ENCODE assay signal across 21 cellular contexts in genomic region chr6:33624856-33625255, GRCh38. TPM values are rescaled to one million over a fixed set of nuclear protein-coding genes. Genes with fewer than 3 reads are reported as not detected.
DNase-seq lines count a peak whose midpoint lies in the region; ATAC-seq and TF ChIP-seq lines count a peak whose summit lies in the region.
"Had no signal": no experiment of that assay in that cellular context is flagged by ENCODE, and none has a peak within 500 bp of the region (broad histone marks: within the 10 kb centered on the region; RNA-seq: fewer than 3 reads in every experiment).

No MANE protein-coding gene starts in this region.

- no peak overlapping the region for H3K4me3 ChIP-seq in CD8-positive, alpha-beta memory T cell (ENCODE audit: low read length)
- no peak overlapping the region for H3K4me3 ChIP-seq in OCI-LY1 (ENCODE audit: low read depth, low read length, poor library complexity, severe bottlenecking)
- peak overlapping the region in 1 of 2 donors; percentile 85 for H3K4me3 ChIP-seq in duodenal mucosa (ENCODE audit: low read depth in 1 of 2, low read length in 2 of 2)
- H3K4me3 ChIP-seq in neuronal stem cell (ENCODE audit: low read length in 2 of 2): no peak overlapping the region
- H3K4me3 ChIP-seq in Karpas-422 (ENCODE audit: low read length): no peak overlapping the region
- H3K4me3 ChIP-seq: cardiac muscle cell, upper lobe of right lung had no signal

- no peak for DNase-seq in CD8-positive, alpha-beta memory T cell
- DNase-seq in neuronal stem cell (ENCODE audit: low spot score) (no peak), Karpas-422 (no peak), COLO668 (lab: John Stamatoyannopoulos, UW; ENCODE audit: unreplicated experiment) (no peak)
- DNase-seq in natural killer cell treated with Interleukin-12 subunit alpha and Interleukin-12 subunit beta and Interleukin-15 and Interleukin-18, amount 100 ng/mL, for 72 hours (ENCODE audit: low spot score): no peak
- DNase-seq: activated CD4-positive, alpha-beta T cell treated with anti-CD3 and anti-CD28 coated beads for 4 hours; activated gamma-delta T cell; amygdala; DMS79; Kasumi-1; kidney glomerular epithelial cell; NCI-H1417 treated with DMSO at 0.1 percent for 48 hours; NCI-H510A treated with DMSO at 0.1 percent for 48 hours; nephron progenitor cell; stimulated activated naive CD4-positive, alpha-beta T cell; upper lobe of right lung had no signal

- no peaks in the 10 kb centered on the region for H4K20me1 ChIP-seq in OCI-LY1 (ENCODE audit: insufficient read depth, low read length)
- H4K20me1 ChIP-seq in Karpas-422 (ENCODE audit: insufficient read depth, low read depth, low read length): peaks cover 36% of the 10 kb centered on the region

- H2AK5ac ChIP-seq in neuronal stem cell (ENCODE audit: low read depth, low read length): peak overlapping the region; percentile 74

- H3K4me1 Mint-ChIP-seq in CD8-positive, alpha-beta memory T cell: peaks cover 47 to 70% (median 61%) of the 10 kb centered on the region in 3 donors
- H3K4me1 Mint-ChIP-seq in natural killer cell treated with Interleukin-12 subunit alpha and Interleukin-12 subunit beta and Interleukin-15 and Interleukin-18, amount 100 ng/mL, for 72 hours (ENCODE audit: low read depth in 2 of 2): peaks cover 30 to 41% of the 10 kb centered on the region in 2 donors

- no peaks in the 10 kb centered on the region for H3K9me3 ChIP-seq in CD8-positive, alpha-beta memory T cell (ENCODE audit: low read length)
- H3K9me3 ChIP-seq in OCI-LY1 (ENCODE audit: low read length): no peaks in the 10 kb centered on the region
- no peaks in the 10 kb centered on the region for H3K9me3 ChIP-seq in duodenal mucosa (ENCODE audit: control insufficient read depth in 1 of 2, low read length in 2 of 2)
- no peaks in the 10 kb centered on the region for H3K9me3 ChIP-seq in neuronal stem cell (replicated peaks in 1 of 2; ENCODE audit: control insufficient read depth in 2 of 2, insufficient read depth in 1 of 2, low read depth in 1 of 2, low read length in 2 of 2)
- no peaks in the 10 kb centered on the region for H3K9me3 ChIP-seq in Karpas-422 (ENCODE audit: low read length)
- H3K9me3 ChIP-seq: upper lobe of right lung had no signal

- H4K91ac ChIP-seq in neuronal stem cell (ENCODE audit: low read depth, low read length, poor library complexity): no peak overlapping the region

- POLR2A ChIA-PET in CD8-positive, alpha-beta memory T cell (lab: Charles Lee): no interaction called here

- H4K8ac ChIP-seq in neuronal stem cell (ENCODE audit: low read depth, low read length): no peak overlapping the region

- peaks cover 0 to 47% (median 0%) of the 10 kb centered on the region in 3 donors for H3K36me3 Mint-ChIP-seq in CD8-positive, alpha-beta memory T cell
- no peaks in the 10 kb centered on the region for H3K36me3 Mint-ChIP-seq in natural killer cell treated with Interleukin-12 subunit alpha and Interleukin-12 subunit beta and Interleukin-15 and Interleukin-18, amount 100 ng/mL, for 72 hours

- no peak overlapping the region for H3K14ac ChIP-seq in neuronal stem cell (ENCODE audit: low read length)

- H3K4me3 Mint-ChIP-seq in CD8-positive, alpha-beta memory T cell: peak overlapping the region in 3 of 7 donors; percentile 6 to 62 (median 32)
- no peak overlapping the region for H3K4me3 Mint-ChIP-seq in natural killer cell treated with Interleukin-12 subunit alpha and Interleukin-12 subunit beta and Interleukin-15 and Interleukin-18, amount 100 ng/mL, for 72 hours
- H3K4me3 Mint-ChIP-seq: memory B cell, nephron progenitor cell had no signal

- no peaks in the 10 kb centered on the region for H3K9me3 Mint-ChIP-seq in CD8-positive, alpha-beta memory T cell
- no peaks in the 10 kb centered on the region for H3K9me3 Mint-ChIP-seq in natural killer cell treated with Interleukin-12 subunit alpha and Interleukin-12 subunit beta and Interleukin-15 and Interleukin-18, amount 100 ng/mL, for 72 hours
- H3K9me3 Mint-ChIP-seq: memory B cell, nephron progenitor cell had no signal

- H2AFZ ChIP-seq in OCI-LY1 (ENCODE audit: low read length): no peak overlapping the region
- no peak overlapping the region for H2AFZ ChIP-seq in neuronal stem cell (ENCODE audit: low read length)
- H2AFZ ChIP-seq in Karpas-422 (ENCODE audit: low read length): no peak overlapping the region

- no peak for ATAC-seq in GM18511 (IDR thresholded peaks at IDR 0.05; ENCODE audit: unreplicated experiment)
- ATAC-seq in natural killer cell treated with Interleukin-12 subunit alpha and Interleukin-12 subunit beta and Interleukin-15 and Interleukin-18, amount 100 ng/mL, for 72 hours: no peak
- ATAC-seq: upper lobe of right lung had no signal

- H3K27me3 ChIP-seq in CD8-positive, alpha-beta memory T cell (ENCODE audit: insufficient read depth, low read length, poor library complexity, severe bottlenecking): no peaks in the 10 kb centered on the region
- no peaks in the 10 kb centered on the region for H3K27me3 ChIP-seq in OCI-LY1 (ENCODE audit: insufficient read depth, low read length)
- no peaks in the 10 kb centered on the region for H3K27me3 ChIP-seq in duodenal mucosa (ENCODE audit: control insufficient read depth in 1 of 2, insufficient read depth in 2 of 2, low read length in 2 of 2)
- peaks cover 6 to 28% (median 25%) of the 10 kb centered on the region in 3 experiments for H3K27me3 ChIP-seq in neuronal stem cell (ENCODE audit: control insufficient read depth in 3 of 3, insufficient read depth in 3 of 3, low read depth in 1 of 3, low read length in 3 of 3)
- no peaks in the 10 kb centered on the region for H3K27me3 ChIP-seq in Karpas-422 (ENCODE audit: low read length)
- H3K27me3 ChIP-seq: upper lobe of right lung had no signal

- no peak overlapping the region for H3K23ac ChIP-seq in neuronal stem cell (ENCODE audit: low read depth, low read length, poor library complexity)

- H2BK5ac ChIP-seq in neuronal stem cell (ENCODE audit: low read length): no peak overlapping the region

- peaks cover 4% of the 10 kb centered on the region for H3K36me3 ChIP-seq in CD8-positive, alpha-beta memory T cell (ENCODE audit: insufficient read depth, low read length)
- H3K36me3 ChIP-seq in OCI-LY1 (ENCODE audit: insufficient read depth, low read length): peaks cover 24% of the 10 kb centered on the region; the same call in 1 of the 2 replicates
- peaks cover 0 to 4% of the 10 kb centered on the region in 2 donors for H3K36me3 ChIP-seq in duodenal mucosa (ENCODE audit: control insufficient read depth in 1 of 2, insufficient read depth in 2 of 2, low read length in 2 of 2)
- H3K36me3 ChIP-seq in neuronal stem cell (replicated peaks in 1 of 2; ENCODE audit: control insufficient read depth in 2 of 2, insufficient read depth in 2 of 2, low read length in 2 of 2): no peaks in the 10 kb centered on the region
- H3K36me3 ChIP-seq in Karpas-422 (ENCODE audit: insufficient read depth, low read length): no peaks in the 10 kb centered on the region
- H3K36me3 ChIP-seq: cardiac muscle cell had no signal

- H2BK12ac ChIP-seq in neuronal stem cell (ENCODE audit: low read length): no peak overlapping the region

- H3K27ac Mint-ChIP-seq in CD8-positive, alpha-beta memory T cell: peak overlapping the region in 7 of 8 donors; percentile 45 to 98 (median 92)
- H3K27ac Mint-ChIP-seq in natural killer cell treated with Interleukin-12 subunit alpha and Interleukin-12 subunit beta and Interleukin-15 and Interleukin-18, amount 100 ng/mL, for 72 hours: peak overlapping the region in 1 of 2 donors; percentile 15
- H3K27ac Mint-ChIP-seq: memory B cell, nephron progenitor cell had no signal

- H3K9me2 ChIP-seq in OCI-LY1 (ENCODE audit: low read depth, low read length) (no peaks in the 10 kb centered on the region), Karpas-422 (replicated peaks; ENCODE audit: insufficient read depth, low read length) (no peaks in the 10 kb centered on the region)

- WGBS in neuronal stem cell (ENCODE audit: extremely low coverage in 2 of 2, insufficient read length in 2 of 2, insufficient replicate concordance in 1 of 2), 2 donors: no CpG with 5 or more reads among the region's 4 CpGs

- H3K4me2 ChIP-seq in OCI-LY1 (ENCODE audit: low read length) (no peak overlapping the region; the same call in 1 of the 2 replicates), neuronal stem cell (ENCODE audit: insufficient read depth, low read length, poor library complexity, severe bottlenecking) (no peak overlapping the region), Karpas-422 (ENCODE audit: low read depth, low read length, poor library complexity, severe bottlenecking) (no peak overlapping the region)

- no peaks in the 10 kb centered on the region for H3K27me3 Mint-ChIP-seq in CD8-positive, alpha-beta memory T cell
- no peaks in the 10 kb centered on the region for H3K27me3 Mint-ChIP-seq in natural killer cell treated with Interleukin-12 subunit alpha and Interleukin-12 subunit beta and Interleukin-15 and Interleukin-18, amount 100 ng/mL, for 72 hours
- H3K27me3 Mint-ChIP-seq: memory B cell had no signal

- H3K79me2 ChIP-seq in OCI-LY1 (ENCODE audit: insufficient read depth, low read length) (0 out of 2 replicates have a peak, but pooled peaks cover 10% of the 10 kb centered on the region), Karpas-422 (ENCODE audit: low read length) (no peaks in the 10 kb centered on the region)

- peaks cover 35% of the 10 kb centered on the region for H3K4me1 ChIP-seq in CD8-positive, alpha-beta memory T cell (ENCODE audit: insufficient read depth, low read length)
- peaks cover 83% of the 10 kb centered on the region for H3K4me1 ChIP-seq in OCI-LY1 (ENCODE audit: insufficient read depth, low read length, severe bottlenecking)
- peaks cover 51 to 56% of the 10 kb centered on the region in 2 donors for H3K4me1 ChIP-seq in duodenal mucosa (ENCODE audit: control insufficient read depth in 1 of 2, insufficient read depth in 2 of 2, low read length in 2 of 2)
- peaks cover 7 to 14% of the 10 kb centered on the region in 2 donors for H3K4me1 ChIP-seq in neuronal stem cell (ENCODE audit: control insufficient read depth in 2 of 2, insufficient read depth in 1 of 2, low read depth in 1 of 2, low read length in 2 of 2)
- H3K4me1 ChIP-seq in Karpas-422 (ENCODE audit: low read length): peaks cover 67% of the 10 kb centered on the region

- H3F3A ChIP-seq in OCI-LY1 (ENCODE audit: insufficient read depth, low read length): no peaks in the 10 kb centered on the region

- H2BK15ac ChIP-seq in neuronal stem cell (ENCODE audit: low read length): no peak overlapping the region

- CTCF ChIA-PET in CD8-positive, alpha-beta memory T cell (lab: Charles Lee): no interaction called here

- H3K79me1 ChIP-seq in neuronal stem cell (ENCODE audit: low read depth, low read length): no peaks in the 10 kb centered on the region

- no peak overlapping the region for H3K18ac ChIP-seq in neuronal stem cell (ENCODE audit: low read length)

- no peak overlapping the region for H3K4ac ChIP-seq in neuronal stem cell (ENCODE audit: low read length)

- H3K9ac ChIP-seq in OCI-LY1 (ENCODE audit: low read length): no peak overlapping the region; the same call in 1 of the 2 replicates
- H3K9ac ChIP-seq in duodenal mucosa (ENCODE audit: low read depth in 1 of 2, low read length in 2 of 2): peak overlapping the region; percentile 7 to 44
- H3K9ac ChIP-seq in neuronal stem cell (ENCODE audit: low read depth, low read length, poor library complexity): no peak overlapping the region
- H3K9ac ChIP-seq in Karpas-422 (ENCODE audit: low read length): no peak overlapping the region

- H2BK120ac ChIP-seq in neuronal stem cell (ENCODE audit: low read depth, low read length): no peak overlapping the region

- H3K27ac ChIP-seq in CD8-positive, alpha-beta memory T cell (ENCODE audit: low read depth, low read length): no peak overlapping the region
- H3K27ac ChIP-seq in OCI-LY1 (ENCODE audit: low read depth, low read length, poor library complexity, severe bottlenecking) (peak overlapping the region; percentile 78), duodenal mucosa (ENCODE audit: low read depth, low read length) (peak overlapping the region; percentile 0), neuronal stem cell (replicated peaks; ENCODE audit: low read length) (no peak overlapping the region), Karpas-422 (ENCODE audit: low read length) (no peak overlapping the region)
- H3K27ac ChIP-seq: cardiac muscle cell, upper lobe of right lung had no signal

- TF ChIP-seq CTCF in OCI-LY1 (IDR thresholded peaks at IDR 0.05; ENCODE audit: low read length): no peak

RNA-seq across cellular contexts. Expression of gene ITPR3, which starts 3.7 kb away (rescaled TPM):
- total RNA-seq in CD8-positive, alpha-beta memory T cell: 10 to 100 TPM; 42.0 to 43.3 TPM
- polyA plus RNA-seq in CD8-positive, alpha-beta memory T cell: 7.9 TPM
- 1.4 TPM for polyA plus RNA-seq in neuronal stem cell (2013, experiment 1 of 2)
- 1.4 TPM for polyA plus RNA-seq in neuronal stem cell (2013, experiment 2 of 2)
- total RNA-seq in natural killer cell treated with Interleukin-12 subunit alpha and Interleukin-12 subunit beta and Interleukin-15 and Interleukin-18, amount 100 ng/mL, for 72 hours: 10 to 100 TPM; 27.6 to 77.6 TPM
- 3.9 and 6.1 TPM in 2 replicates for total RNA-seq in Karpas-422 (2014; rRNA removed; shearing (Covaris generic); ENCODE audit: low replicate concordance)

RNA-seq across cellular contexts. Expression of gene BAK1, which starts 44.8 kb away (rescaled TPM):
- 10 to 100 TPM; 48.5 to 50.1 TPM for total RNA-seq in CD8-positive, alpha-beta memory T cell
- 43.4 TPM for polyA plus RNA-seq in CD8-positive, alpha-beta memory T cell
- 14.5 TPM for polyA plus RNA-seq in neuronal stem cell (2013, experiment 1 of 2)
- 14.1 TPM for polyA plus RNA-seq in neuronal stem cell (2013, experiment 2 of 2)
- total RNA-seq in natural killer cell treated with Interleukin-12 subunit alpha and Interleukin-12 subunit beta and Interleukin-15 and Interleukin-18, amount 100 ng/mL, for 72 hours: 100 to 1,000 TPM; 101 to 103 TPM
- total RNA-seq in Karpas-422 (2014; rRNA removed; shearing (Covaris generic); ENCODE audit: low replicate concordance): 9.9 and 18.7 TPM in 2 replicates

Comparison
In these comparisons a context has a peak if more than half of its experiments do, and no peak if none do; other contexts are left out.
1. H3K27ac ChIP-seq: peak in OCI-LY1 (single experiment) and duodenal mucosa (single experiment); none in CD8-positive, alpha-beta memory T cell (single experiment), neuronal stem cell (single experiment) and Karpas-422 (single experiment).
2. H3K9ac ChIP-seq: peak in duodenal mucosa (2 of 2); none in OCI-LY1 (single experiment), neuronal stem cell (single experiment) and Karpas-422 (single experiment).